Comparison of ENCODE assay signal across 1 cellular context in genomic region chr5:59593608-59594007, GRCh38.
TF ChIP-seq lines count a peak whose summit lies in the region.

No MANE protein-coding gene starts in this region.

TF ChIP-seq in WTC11, 78 proteins besides CTCF, POLR2A, EP300 and RAD21 (continued from another document):
- TF ChIP-seq, protein P1, sequence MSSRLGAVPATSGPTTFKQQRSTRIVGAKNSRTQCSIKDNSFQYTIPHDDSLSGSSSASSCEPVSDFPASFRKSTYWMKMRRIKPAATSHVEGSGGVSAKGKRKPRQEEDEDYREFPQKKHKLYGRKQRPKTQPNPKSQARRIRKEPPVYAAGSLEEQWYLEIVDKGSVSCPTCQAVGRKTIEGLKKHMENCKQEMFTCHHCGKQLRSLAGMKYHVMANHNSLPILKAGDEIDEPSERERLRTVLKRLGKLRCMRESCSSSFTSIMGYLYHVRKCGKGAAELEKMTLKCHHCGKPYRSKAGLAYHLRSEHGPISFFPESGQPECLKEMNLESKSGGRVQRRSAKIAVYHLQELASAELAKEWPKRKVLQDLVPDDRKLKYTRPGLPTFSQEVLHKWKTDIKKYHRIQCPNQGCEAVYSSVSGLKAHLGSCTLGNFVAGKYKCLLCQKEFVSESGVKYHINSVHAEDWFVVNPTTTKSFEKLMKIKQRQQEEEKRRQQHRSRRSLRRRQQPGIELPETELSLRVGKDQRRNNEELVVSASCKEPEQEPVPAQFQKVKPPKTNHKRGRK (CRISPR knock-in tag; IDR thresholded peaks at IDR 0.05; ENCODE audit: borderline replicate concordance), result no peak
- TF ChIP-seq FOXK1 (CRISPR knock-in tag; IDR thresholded peaks at IDR 0.05) (no peak), ZNF232 (CRISPR knock-in tag; IDR thresholded peaks at IDR 0.05) (no peak), NFE2L1 (CRISPR knock-in tag; IDR thresholded peaks at IDR 0.05) (no peak), ERG (CRISPR knock-in tag; IDR thresholded peaks at IDR 0.05) (no peak), CBFB (CRISPR knock-in tag; IDR thresholded peaks at IDR 0.05; ENCODE audit: low read depth) (no peak), ZNF219 (CRISPR knock-in tag; IDR thresholded peaks at IDR 0.05; ENCODE audit: borderline replicate concordance) (no peak), GABPB1 (CRISPR knock-in tag; IDR thresholded peaks at IDR 0.05) (no peak), IRF2 (CRISPR knock-in tag; IDR thresholded peaks at IDR 0.05; ENCODE audit: borderline replicate concordance, low read depth) (no peak), HMGA2 (CRISPR knock-in tag; IDR thresholded peaks at IDR 0.05) (no peak), SP1 (CRISPR knock-in tag; conservative IDR thresholded peaks at IDR 0.05) (no peak)
- TF ChIP-seq, protein P2, sequence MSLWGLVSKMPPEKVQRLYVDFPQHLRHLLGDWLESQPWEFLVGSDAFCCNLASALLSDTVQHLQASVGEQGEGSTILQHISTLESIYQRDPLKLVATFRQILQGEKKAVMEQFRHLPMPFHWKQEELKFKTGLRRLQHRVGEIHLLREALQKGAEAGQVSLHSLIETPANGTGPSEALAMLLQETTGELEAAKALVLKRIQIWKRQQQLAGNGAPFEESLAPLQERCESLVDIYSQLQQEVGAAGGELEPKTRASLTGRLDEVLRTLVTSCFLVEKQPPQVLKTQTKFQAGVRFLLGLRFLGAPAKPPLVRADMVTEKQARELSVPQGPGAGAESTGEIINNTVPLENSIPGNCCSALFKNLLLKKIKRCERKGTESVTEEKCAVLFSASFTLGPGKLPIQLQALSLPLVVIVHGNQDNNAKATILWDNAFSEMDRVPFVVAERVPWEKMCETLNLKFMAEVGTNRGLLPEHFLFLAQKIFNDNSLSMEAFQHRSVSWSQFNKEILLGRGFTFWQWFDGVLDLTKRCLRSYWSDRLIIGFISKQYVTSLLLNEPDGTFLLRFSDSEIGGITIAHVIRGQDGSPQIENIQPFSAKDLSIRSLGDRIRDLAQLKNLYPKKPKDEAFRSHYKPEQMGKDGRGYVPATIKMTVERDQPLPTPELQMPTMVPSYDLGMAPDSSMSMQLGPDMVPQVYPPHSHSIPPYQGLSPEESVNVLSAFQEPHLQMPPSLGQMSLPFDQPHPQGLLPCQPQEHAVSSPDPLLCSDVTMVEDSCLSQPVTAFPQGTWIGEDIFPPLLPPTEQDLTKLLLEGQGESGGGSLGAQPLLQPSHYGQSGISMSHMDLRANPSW (CRISPR knock-in tag; conservative IDR thresholded peaks at IDR 0.05; ENCODE audit: low read depth), result no peak
- TF ChIP-seq, protein P3, sequence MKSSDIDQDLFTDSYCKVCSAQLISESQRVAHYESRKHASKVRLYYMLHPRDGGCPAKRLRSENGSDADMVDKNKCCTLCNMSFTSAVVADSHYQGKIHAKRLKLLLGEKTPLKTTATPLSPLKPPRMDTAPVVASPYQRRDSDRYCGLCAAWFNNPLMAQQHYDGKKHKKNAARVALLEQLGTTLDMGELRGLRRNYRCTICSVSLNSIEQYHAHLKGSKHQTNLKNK (CRISPR knock-in tag; IDR thresholded peaks at IDR 0.05), result no peak
- TF ChIP-seq, protein P4, sequence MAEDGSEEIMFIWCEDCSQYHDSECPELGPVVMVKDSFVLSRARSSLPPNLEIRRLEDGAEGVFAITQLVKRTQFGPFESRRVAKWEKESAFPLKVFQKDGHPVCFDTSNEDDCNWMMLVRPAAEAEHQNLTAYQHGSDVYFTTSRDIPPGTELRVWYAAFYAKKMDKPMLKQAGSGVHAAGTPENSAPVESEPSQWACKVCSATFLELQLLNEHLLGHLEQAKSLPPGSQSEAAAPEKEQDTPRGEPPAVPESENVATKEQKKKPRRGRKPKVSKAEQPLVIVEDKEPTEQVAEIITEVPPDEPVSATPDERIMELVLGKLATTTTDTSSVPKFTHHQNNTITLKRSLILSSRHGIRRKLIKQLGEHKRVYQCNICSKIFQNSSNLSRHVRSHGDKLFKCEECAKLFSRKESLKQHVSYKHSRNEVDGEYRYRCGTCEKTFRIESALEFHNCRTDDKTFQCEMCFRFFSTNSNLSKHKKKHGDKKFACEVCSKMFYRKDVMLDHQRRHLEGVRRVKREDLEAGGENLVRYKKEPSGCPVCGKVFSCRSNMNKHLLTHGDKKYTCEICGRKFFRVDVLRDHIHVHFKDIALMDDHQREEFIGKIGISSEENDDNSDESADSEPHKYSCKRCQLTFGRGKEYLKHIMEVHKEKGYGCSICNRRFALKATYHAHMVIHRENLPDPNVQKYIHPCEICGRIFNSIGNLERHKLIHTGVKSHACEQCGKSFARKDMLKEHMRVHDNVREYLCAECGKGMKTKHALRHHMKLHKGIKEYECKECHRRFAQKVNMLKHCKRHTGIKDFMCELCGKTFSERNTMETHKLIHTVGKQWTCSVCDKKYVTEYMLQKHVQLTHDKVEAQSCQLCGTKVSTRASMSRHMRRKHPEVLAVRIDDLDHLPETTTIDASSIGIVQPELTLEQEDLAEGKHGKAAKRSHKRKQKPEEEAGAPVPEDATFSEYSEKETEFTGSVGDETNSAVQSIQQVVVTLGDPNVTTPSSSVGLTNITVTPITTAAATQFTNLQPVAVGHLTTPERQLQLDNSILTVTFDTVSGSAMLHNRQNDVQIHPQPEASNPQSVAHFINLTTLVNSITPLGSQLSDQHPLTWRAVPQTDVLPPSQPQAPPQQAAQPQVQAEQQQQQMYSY (CRISPR knock-in tag; IDR thresholded peaks at IDR 0.05), result no peak
- TF ChIP-seq, protein P5, sequence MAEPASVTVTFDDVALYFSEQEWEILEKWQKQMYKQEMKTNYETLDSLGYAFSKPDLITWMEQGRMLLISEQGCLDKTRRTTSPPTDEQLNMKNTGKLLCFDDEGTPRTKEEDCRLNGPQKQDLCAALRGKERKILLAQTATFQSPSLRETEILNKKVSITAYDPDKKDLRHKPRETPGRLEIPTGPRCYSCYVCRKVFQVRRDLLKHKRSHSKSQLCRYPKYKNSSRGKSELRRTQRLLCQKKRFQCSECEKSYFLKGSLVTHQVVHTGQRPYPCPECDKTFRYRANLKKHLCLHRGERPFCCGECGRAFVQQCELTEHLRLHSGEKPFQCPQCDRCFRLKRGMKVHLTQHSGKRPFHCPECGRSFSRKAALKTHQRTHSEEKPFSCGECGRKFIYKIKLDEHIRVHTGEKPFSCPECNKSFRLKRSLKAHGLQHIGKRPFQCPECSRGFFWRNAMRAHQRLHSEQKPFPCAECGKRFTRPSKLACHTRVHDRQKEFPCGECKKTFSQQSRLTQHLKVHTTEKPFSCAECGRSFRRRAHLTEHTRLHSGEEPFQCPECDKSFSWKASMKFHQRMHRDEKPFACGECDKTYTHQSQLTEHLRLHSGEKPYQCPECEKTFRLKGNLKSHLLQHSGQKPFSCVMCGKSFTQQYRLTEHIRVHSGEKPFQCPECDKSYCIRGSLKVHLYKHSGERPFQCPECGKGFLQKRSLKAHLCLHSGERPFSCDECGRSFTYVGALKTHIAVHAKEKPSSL (CRISPR knock-in tag; conservative IDR thresholded peaks at IDR 0.05), result no peak
- TF ChIP-seq, protein P6, sequence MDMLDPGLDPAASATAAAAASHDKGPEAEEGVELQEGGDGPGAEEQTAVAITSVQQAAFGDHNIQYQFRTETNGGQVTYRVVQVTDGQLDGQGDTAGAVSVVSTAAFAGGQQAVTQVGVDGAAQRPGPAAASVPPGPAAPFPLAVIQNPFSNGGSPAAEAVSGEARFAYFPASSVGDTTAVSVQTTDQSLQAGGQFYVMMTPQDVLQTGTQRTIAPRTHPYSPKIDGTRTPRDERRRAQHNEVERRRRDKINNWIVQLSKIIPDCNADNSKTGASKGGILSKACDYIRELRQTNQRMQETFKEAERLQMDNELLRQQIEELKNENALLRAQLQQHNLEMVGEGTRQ (CRISPR knock-in tag; IDR thresholded peaks at IDR 0.05), result no peak
